Comparison of ENCODE assay signal across 8 cellular contexts in genomic region chr7:146499970-146500369, GRCh38.
"Had no signal": no experiment of that assay in that cellular context is flagged by ENCODE, and none has a peak within 500 bp of the region (broad histone marks: within the 10 kb centered on the region; RNA-seq: fewer than 3 reads in every experiment).

No MANE protein-coding gene starts in this region.

- H3K4me3 ChIP-seq: GM12878 had no signal

- DNase-seq: GDM1, GF-D8 had no signal

- ATAC-seq: GM12878 had no signal

- FAIRE-seq: G401.6, GM12878, GM12891, GM12892, GM18507, GM19239 had no signal
